In genomic region chr4:85964298-85964697, GRCh38 we compare ENCODE assay signal across 1 cellular context.
TF ChIP-seq lines count a peak whose summit lies in the region.

No MANE protein-coding gene starts in this region.

TF ChIP-seq in GM23338, 12 proteins besides CTCF, POLR2A, EP300 and RAD21 (continued from another document):
- TF ChIP-seq, protein P1, sequence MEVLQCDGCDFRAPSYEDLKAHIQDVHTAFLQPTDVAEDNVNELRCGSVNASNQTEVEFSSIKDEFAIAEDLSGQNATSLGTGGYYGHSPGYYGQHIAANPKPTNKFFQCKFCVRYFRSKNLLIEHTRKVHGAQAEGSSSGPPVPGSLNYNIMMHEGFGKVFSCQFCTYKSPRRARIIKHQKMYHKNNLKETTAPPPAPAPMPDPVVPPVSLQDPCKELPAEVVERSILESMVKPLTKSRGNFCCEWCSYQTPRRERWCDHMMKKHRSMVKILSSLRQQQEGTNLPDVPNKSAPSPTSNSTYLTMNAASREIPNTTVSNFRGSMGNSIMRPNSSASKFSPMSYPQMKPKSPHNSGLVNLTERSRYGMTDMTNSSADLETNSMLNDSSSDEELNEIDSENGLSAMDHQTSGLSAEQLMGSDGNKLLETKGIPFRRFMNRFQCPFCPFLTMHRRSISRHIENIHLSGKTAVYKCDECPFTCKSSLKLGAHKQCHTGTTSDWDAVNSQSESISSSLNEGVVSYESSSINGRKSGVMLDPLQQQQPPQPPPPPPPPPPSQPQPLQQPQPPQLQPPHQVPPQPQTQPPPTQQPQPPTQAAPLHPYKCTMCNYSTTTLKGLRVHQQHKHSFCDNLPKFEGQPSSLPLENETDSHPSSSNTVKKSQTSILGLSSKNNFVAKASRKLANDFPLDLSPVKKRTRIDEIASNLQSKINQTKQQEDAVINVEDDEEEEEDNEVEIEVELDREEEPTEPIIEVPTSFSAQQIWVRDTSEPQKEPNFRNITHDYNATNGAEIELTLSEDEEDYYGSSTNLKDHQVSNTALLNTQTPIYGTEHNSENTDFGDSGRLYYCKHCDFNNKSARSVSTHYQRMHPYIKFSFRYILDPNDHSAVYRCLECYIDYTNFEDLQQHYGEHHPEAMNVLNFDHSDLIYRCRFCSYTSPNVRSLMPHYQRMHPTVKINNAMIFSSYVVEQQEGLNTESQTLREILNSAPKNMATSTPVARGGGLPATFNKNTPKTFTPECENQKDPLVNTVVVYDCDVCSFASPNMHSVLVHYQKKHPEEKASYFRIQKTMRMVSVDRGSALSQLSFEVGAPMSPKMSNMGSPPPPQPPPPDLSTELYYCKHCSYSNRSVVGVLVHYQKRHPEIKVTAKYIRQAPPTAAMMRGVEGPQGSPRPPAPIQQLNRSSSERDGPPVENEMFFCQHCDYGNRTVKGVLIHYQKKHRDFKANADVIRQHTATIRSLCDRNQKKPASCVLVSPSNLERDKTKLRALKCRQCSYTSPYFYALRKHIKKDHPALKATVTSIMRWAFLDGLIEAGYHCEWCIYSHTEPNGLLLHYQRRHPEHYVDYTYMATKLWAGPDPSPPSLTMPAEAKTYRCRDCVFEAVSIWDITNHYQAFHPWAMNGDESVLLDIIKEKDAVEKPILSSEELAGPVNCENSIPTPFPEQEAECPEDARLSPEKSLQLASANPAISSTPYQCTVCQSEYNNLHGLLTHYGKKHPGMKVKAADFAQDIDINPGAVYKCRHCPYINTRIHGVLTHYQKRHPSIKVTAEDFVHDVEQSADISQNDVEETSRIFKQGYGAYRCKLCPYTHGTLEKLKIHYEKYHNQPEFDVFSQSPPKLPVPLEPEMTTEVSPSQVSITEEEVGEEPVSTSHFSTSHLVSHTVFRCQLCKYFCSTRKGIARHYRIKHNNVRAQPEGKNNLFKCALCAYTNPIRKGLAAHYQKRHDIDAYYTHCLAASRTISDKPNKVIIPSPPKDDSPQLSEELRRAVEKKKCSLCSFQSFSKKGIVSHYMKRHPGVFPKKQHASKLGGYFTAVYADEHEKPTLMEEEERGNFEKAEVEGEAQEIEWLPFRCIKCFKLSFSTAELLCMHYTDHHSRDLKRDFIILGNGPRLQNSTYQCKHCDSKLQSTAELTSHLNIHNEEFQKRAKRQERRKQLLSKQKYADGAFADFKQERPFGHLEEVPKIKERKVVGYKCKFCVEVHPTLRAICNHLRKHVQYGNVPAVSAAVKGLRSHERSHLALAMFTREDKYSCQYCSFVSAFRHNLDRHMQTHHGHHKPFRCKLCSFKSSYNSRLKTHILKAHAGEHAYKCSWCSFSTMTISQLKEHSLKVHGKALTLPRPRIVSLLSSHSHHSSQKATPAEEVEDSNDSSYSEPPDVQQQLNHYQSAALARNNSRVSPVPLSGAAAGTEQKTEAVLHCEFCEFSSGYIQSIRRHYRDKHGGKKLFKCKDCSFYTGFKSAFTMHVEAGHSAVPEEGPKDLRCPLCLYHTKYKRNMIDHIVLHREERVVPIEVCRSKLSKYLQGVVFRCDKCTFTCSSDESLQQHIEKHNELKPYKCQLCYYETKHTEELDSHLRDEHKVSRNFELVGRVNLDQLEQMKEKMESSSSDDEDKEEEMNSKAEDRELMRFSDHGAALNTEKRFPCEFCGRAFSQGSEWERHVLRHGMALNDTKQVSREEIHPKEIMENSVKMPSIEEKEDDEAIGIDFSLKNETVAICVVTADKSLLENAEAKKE (CRISPR knock-in tag; IDR thresholded peaks at IDR 0.05) = no peak
- no peak for TF ChIP-seq POLR2AphosphoS5 (IDR thresholded peaks at IDR 0.05; ENCODE audit: low read depth)
- TF ChIP-seq EZH2 (IDR thresholded peaks at IDR 0.05; ENCODE audit: low read depth, unreplicated experiment) = no peak
- TF ChIP-seq ETS1 (IDR thresholded peaks at IDR 0.05) = no peak
- TF ChIP-seq EZH2phosphoT487 (IDR thresholded peaks at IDR 0.05; ENCODE audit: unreplicated experiment) = no peak
- TF ChIP-seq ZNF331 (CRISPR knock-in tag; IDR thresholded peaks at IDR 0.05; ENCODE audit: low read depth) = no peak
- TF ChIP-seq REST (IDR thresholded peaks at IDR 0.05; ENCODE audit: unreplicated experiment) = no peak
